Comparison of ENCODE assay signal across 17 cellular contexts in genomic region chr17:1711804-1712203, GRCh38. TPM values are rescaled to one million over a fixed set of nuclear protein-coding genes. Genes with fewer than 3 reads are reported as not detected.
DNase-seq lines count a peak whose midpoint lies in the region; ATAC-seq and TF ChIP-seq lines count a peak whose summit lies in the region.
"Had no signal": no experiment of that assay in that cellular context is flagged by ENCODE, and none has a peak within 500 bp of the region (broad histone marks: within the 10 kb centered on the region; RNA-seq: fewer than 3 reads in every experiment).

No MANE protein-coding gene starts in this region.

- no peaks in the 10 kb centered on the region for H3K9me3 ChIP-seq in suprapubic skin
- H3K9me3 ChIP-seq in CD8-positive, alpha-beta T cell (ENCODE audit: low read length): no peaks in the 10 kb centered on the region
- H3K9me3 ChIP-seq: right atrium auricular region had no signal

- peaks cover 48% of the 10 kb centered on the region for H3K4me1 ChIP-seq in suprapubic skin
- peaks cover 20% of the 10 kb centered on the region for H3K4me1 ChIP-seq in CD8-positive, alpha-beta T cell (ENCODE audit: insufficient read depth, low read length)

- H3K4me3 Mint-ChIP-seq in HFFc6 (peak overlapping the region; percentile 91), nephron progenitor cell (peak overlapping the region; percentile 77)
- peak overlapping the region; percentile 64 to 75 for H3K4me3 Mint-ChIP-seq in effector memory CD8-positive, alpha-beta T cell
- H3K4me3 Mint-ChIP-seq in CD8-positive, alpha-beta T cell: no peak overlapping the region

- H3K4me1 Mint-ChIP-seq in HFFc6 (ENCODE audit: low read depth) (peaks cover 36% of the 10 kb centered on the region), nephron progenitor cell (peaks cover 55% of the 10 kb centered on the region)
- H3K4me1 Mint-ChIP-seq in effector memory CD8-positive, alpha-beta T cell (ENCODE audit: low read depth in 2 of 2): peaks cover 15 to 31% of the 10 kb centered on the region in 2 donors
- peaks cover 24% of the 10 kb centered on the region for H3K4me1 Mint-ChIP-seq in CD8-positive, alpha-beta T cell (ENCODE audit: low read depth)

- H3K27ac ChIP-seq in suprapubic skin: no peak overlapping the region
- H3K27ac ChIP-seq in CD8-positive, alpha-beta T cell (ENCODE audit: low read depth, low read length): no peak overlapping the region

- DNase-seq in AG10803 (ENCODE audit: low read depth) (no peak), HFFc6 (no peak), nephron progenitor cell (no peak), suprapubic skin (ENCODE audit: low spot score in 2 of 2) (no peak), Kasumi-1 (lab: John Stamatoyannopoulos, UW) (no peak)
- DNase-seq in effector memory CD8-positive, alpha-beta T cell: no peak
- DNase-seq in CD8-positive, alpha-beta T cell: no peak
- DNase-seq: AML-193; amygdala; cortex of kidney; hypothalamus; naive B cell; stimulated activated CD4-positive, alpha-beta T cell treated with anti-CD3 and anti-CD28 coated beads, Interleukin-4, amount 100 ng/mL, for 24 hours had no signal

- TF ChIP-seq CTCF in AG10803 (conservative IDR thresholded peaks at IDR 0.05; ENCODE audit: low read length): no peak
- TF ChIP-seq CTCF in HFFc6 (IDR thresholded peaks at IDR 0.05): no peak
- TF ChIP-seq CTCF in nephron progenitor cell (IDR thresholded peaks at IDR 0.05): no peak
- TF ChIP-seq CTCF in suprapubic skin (IDR thresholded peaks at IDR 0.05): no peak
- no peak for TF ChIP-seq CTCF in CD8-positive, alpha-beta T cell (IDR thresholded peaks at IDR 0.05)

- TF ChIP-seq POLR2A in suprapubic skin (IDR thresholded peaks at IDR 0.05): no peak

- H3K9me3 Mint-ChIP-seq in HFFc6 (no peaks in the 10 kb centered on the region), nephron progenitor cell (no peaks in the 10 kb centered on the region)
- no peaks in the 10 kb centered on the region for H3K9me3 Mint-ChIP-seq in effector memory CD8-positive, alpha-beta T cell
- H3K9me3 Mint-ChIP-seq in CD8-positive, alpha-beta T cell: no peaks in the 10 kb centered on the region
- H3K9me3 Mint-ChIP-seq: naive B cell had no signal

- H3K36me3 Mint-ChIP-seq in HFFc6 (ENCODE audit: low read depth) (peaks cover 36% of the 10 kb centered on the region), nephron progenitor cell (ENCODE audit: low read depth) (no peaks in the 10 kb centered on the region)
- H3K36me3 Mint-ChIP-seq in effector memory CD8-positive, alpha-beta T cell (ENCODE audit: insufficient read depth): peaks cover 18% of the 10 kb centered on the region
- H3K36me3 Mint-ChIP-seq in CD8-positive, alpha-beta T cell: no peaks in the 10 kb centered on the region

- H3K27ac Mint-ChIP-seq in HFFc6: peak overlapping the region; percentile 79
- peak overlapping the region in 1 of 2 donors; percentile 84 for H3K27ac Mint-ChIP-seq in effector memory CD8-positive, alpha-beta T cell
- no peak overlapping the region for H3K27ac Mint-ChIP-seq in nephron progenitor cell
- H3K27ac Mint-ChIP-seq in CD8-positive, alpha-beta T cell: no peak overlapping the region
- H3K27ac Mint-ChIP-seq: naive B cell had no signal

- POLR2A ChIA-PET in CD8-positive, alpha-beta T cell (lab: Charles Lee): no interaction called here

- no peak for ATAC-seq in effector memory CD8-positive, alpha-beta T cell (replicated peaks)
- ATAC-seq in GM18511 (IDR thresholded peaks at IDR 0.05; ENCODE audit: unreplicated experiment): no peak
- no peak for ATAC-seq in CD8-positive, alpha-beta T cell
- ATAC-seq: left lobe of liver, Right ventricle myocardium inferior had no signal

- no peak for TF ChIP-seq EP300 in suprapubic skin (IDR thresholded peaks at IDR 0.05)

- H3K4me3 ChIP-seq in AG10803 (ENCODE audit: low read length): peak overlapping the region; percentile 21
- H3K4me3 ChIP-seq in suprapubic skin: no peak overlapping the region
- no peak overlapping the region for H3K4me3 ChIP-seq in CD8-positive, alpha-beta T cell (ENCODE audit: low read depth, low read length)
- H3K4me3 ChIP-seq: right atrium auricular region had no signal

- peaks cover 31% of the 10 kb centered on the region for H3K27me3 Mint-ChIP-seq in HFFc6 (ENCODE audit: insufficient read depth)
- H3K27me3 Mint-ChIP-seq in effector memory CD8-positive, alpha-beta T cell: no peaks in the 10 kb centered on the region
- H3K27me3 Mint-ChIP-seq in nephron progenitor cell (ENCODE audit: low read depth, poor library complexity): peaks cover 37% of the 10 kb centered on the region
- peaks cover 19% of the 10 kb centered on the region for H3K27me3 Mint-ChIP-seq in CD8-positive, alpha-beta T cell (ENCODE audit: low read depth)

- intact Hi-C loops in CD8-positive, alpha-beta T cell (cut with DNase I, micrococcal nuclease): loop anchor here in 1 of 2 experiments (10.0 kb wide), 1 partner anchor 593 kb away; the partner anchor contains the start of genes SMG6 and SRR

- 81% methylated on average over 4 of the region's 4 CpGs for WGBS in suprapubic skin

- H3K36me3 ChIP-seq in suprapubic skin: peaks cover 20% of the 10 kb centered on the region
- H3K36me3 ChIP-seq in CD8-positive, alpha-beta T cell (ENCODE audit: insufficient read depth, low read length): no peaks in the 10 kb centered on the region

- CTCF ChIA-PET in CD8-positive, alpha-beta T cell (lab: Charles Lee): interaction anchor here (1.0 to 2.4 kb wide), 2 partner anchors 9 to 72 kb away, joined by 3 to 8 read pairs; no protein-coding TSS in a partner anchor

- no peaks in the 10 kb centered on the region for H3K27me3 ChIP-seq in suprapubic skin
- H3K27me3 ChIP-seq in CD8-positive, alpha-beta T cell (ENCODE audit: insufficient read depth, low read length): peaks cover 4% of the 10 kb centered on the region
- H3K27me3 ChIP-seq: right atrium auricular region had no signal

RNA-seq across cellular contexts. Expression of gene TLCD2, which starts 1.6 kb away (rescaled TPM):
- total RNA-seq in HFFc6 (2021; fragmentation: NEBNext Ultra II Directional; extraction: Animal tissue kit (Norgen Biotek cat#: 25700)): 1 to 10 TPM; 2.7 to 3.8 (median 3.2) TPM
- 1 to 10 TPM; 2.2 to 4.6 (median 2.9) TPM for total RNA-seq in suprapubic skin
- total RNA-seq in CD8-positive, alpha-beta T cell: under 1 TPM; 0.11 to 0.14 TPM

RNA-seq across cellular contexts. Expression of gene WDR81, which starts 12.7 kb away (rescaled TPM):
- 10 to 100 TPM; 12.5 to 18.1 (median 13.2) TPM for total RNA-seq in HFFc6 (2021; fragmentation: NEBNext Ultra II Directional; extraction: Animal tissue kit (Norgen Biotek cat#: 25700))
- 10 to 100 TPM; 40.0 to 61.7 (median 51.3) TPM for total RNA-seq in suprapubic skin
- total RNA-seq in CD8-positive, alpha-beta T cell: 10 to 100 TPM; 18.9 to 20.4 TPM

RNA-seq across cellular contexts. Expression of gene PRPF8, which starts 27.1 kb away (rescaled TPM):
- total RNA-seq in HFFc6 (2021; fragmentation: NEBNext Ultra II Directional; extraction: Animal tissue kit (Norgen Biotek cat#: 25700)): 100 to 1,000 TPM; 224 to 285 (median 248) TPM
- 100 to 1,000 TPM; 186 to 341 (median 220) TPM for total RNA-seq in suprapubic skin
- 100 to 1,000 TPM; 572 to 611 TPM for total RNA-seq in CD8-positive, alpha-beta T cell

RNA-seq across cellular contexts. Expression of gene SERPINF2, which starts 30.9 kb away (rescaled TPM):
- total RNA-seq in HFFc6 (2021; fragmentation: NEBNext Ultra II Directional; extraction: Animal tissue kit (Norgen Biotek cat#: 25700)): not detected
- 1 to 10 TPM; 3.9 to 7.4 (median 5.9) TPM for total RNA-seq in suprapubic skin
- total RNA-seq in CD8-positive, alpha-beta T cell: under 1 TPM; 0.22 to 0.28 TPM

RNA-seq across cellular contexts. Expression of gene SERPINF1, which starts 50.1 kb away (rescaled TPM):
- 10 to 100 TPM; 12.0 to 46.8 (median 13.2) TPM for total RNA-seq in HFFc6 (2021; fragmentation: NEBNext Ultra II Directional; extraction: Animal tissue kit (Norgen Biotek cat#: 25700))
- 100 to 1,000 TPM; 146 to 256 (median 194) TPM for total RNA-seq in suprapubic skin
- total RNA-seq in CD8-positive, alpha-beta T cell: 10 to 100 TPM; 19.7 to 20.2 TPM
